11 cellular contexts compared by ENCODE assay signal in genomic region chr9:120914410-120914809, GRCh38. TPM values are rescaled to one million over a fixed set of nuclear protein-coding genes. Genes with fewer than 3 reads are reported as not detected.
DNase-seq lines count a peak whose midpoint lies in the region; ATAC-seq, FAIRE-seq and TF ChIP-seq lines count a peak whose summit lies in the region.
"Had no signal": no experiment of that assay in that cellular context is flagged by ENCODE, and none has a peak within 500 bp of the region (broad histone marks: within the 10 kb centered on the region; RNA-seq: fewer than 3 reads in every experiment).

No MANE protein-coding gene starts in this region.

- H3K27me3 ChIP-seq in CD8-positive, alpha-beta T cell (ENCODE audit: insufficient read depth, low read length): no peaks in the 10 kb centered on the region
- no peaks in the 10 kb centered on the region; a peak in 1 of 7 replicates for H3K27me3 ChIP-seq in H1 (replicated peaks in 1 of 4; ENCODE audit: control insufficient read depth in 3 of 4, extremely low read depth in 1 of 4, insufficient read depth in 3 of 4, low read length in 3 of 4)
- H3K27me3 ChIP-seq in right lobe of liver: no peaks in the 10 kb centered on the region
- H3K27me3 ChIP-seq: sigmoid colon had no signal

- H3K4me1 Mint-ChIP-seq in CD8-positive, alpha-beta T cell (ENCODE audit: low read depth): peaks cover 82% of the 10 kb centered on the region

- no peaks in the 10 kb centered on the region for H3K79me2 ChIP-seq in H1 (ENCODE audit: control insufficient read depth in 1 of 2, insufficient read depth in 2 of 2, low read length in 2 of 2)

- WGBS in H1 (ENCODE audit: extremely low coverage in 1 of 2, insufficient coverage in 1 of 2, insufficient read length in 1 of 2, insufficient replicate concordance in 2 of 2, low coverage in 1 of 2, low lambda C conversion rate in 2 of 2, missing lambda C conversion rate in 1 of 2), 2 experiments: 91% methylated on average over 4 of the region's 4 CpGs; no CpG with 5 or more reads in 1 of the 2 experiments
- 81% methylated on average over 3 of the region's 4 CpGs for WGBS in right lobe of liver (ENCODE audit: insufficient coverage, low coverage, low lambda C conversion rate, missing lambda C conversion rate)

- H3K36me3 ChIP-seq in CD8-positive, alpha-beta T cell (ENCODE audit: insufficient read depth, low read length): peaks cover 55% of the 10 kb centered on the region
- no peaks in the 10 kb centered on the region for H3K36me3 ChIP-seq in H1 (ENCODE audit: control insufficient read depth in 2 of 4, insufficient read depth in 4 of 4, low read length in 3 of 4)
- H3K36me3 ChIP-seq in right lobe of liver: no peaks in the 10 kb centered on the region

- no peaks in the 10 kb centered on the region for H3K27me3 Mint-ChIP-seq in CD8-positive, alpha-beta T cell (ENCODE audit: low read depth)

- peaks cover 86% of the 10 kb centered on the region for H3K36me3 Mint-ChIP-seq in CD8-positive, alpha-beta T cell

- peak overlapping the region; percentile 43; the same call in 1 of the 2 replicates for H2BK12ac ChIP-seq in H1 (ENCODE audit: low read depth, low read length)

- H4K5ac ChIP-seq in H1 (ENCODE audit: insufficient read length, low read depth, low read length): no peak overlapping the region

- no peak overlapping the region for H3K4me3 ChIP-seq in CD8-positive, alpha-beta T cell (ENCODE audit: low read depth, low read length)
- no peak overlapping the region for H3K4me3 ChIP-seq in H1 (ENCODE audit: extremely low read depth in 1 of 4, insufficient read depth in 2 of 4, low read depth in 3 of 4, low read length in 4 of 4)
- H3K4me3 ChIP-seq in right lobe of liver: no peak overlapping the region
- H3K4me3 ChIP-seq: sigmoid colon had no signal

- no peaks in the 10 kb centered on the region for H3K9me3 Mint-ChIP-seq in CD8-positive, alpha-beta T cell

- H3K27ac ChIP-seq in CD8-positive, alpha-beta T cell (ENCODE audit: low read depth, low read length): no peak overlapping the region
- peak overlapping the region; percentile 74 for H3K27ac ChIP-seq in VCaP
- H3K27ac ChIP-seq in H1 (ENCODE audit: low read depth, low read length): no peak overlapping the region
- no peak overlapping the region for H3K27ac ChIP-seq in right lobe of liver

- H2BK120ac ChIP-seq in H1 (replicated peaks; ENCODE audit: low read depth, low read length): no peak overlapping the region

- no peak overlapping the region for H3K18ac ChIP-seq in H1 (ENCODE audit: extremely low read depth, low read length)

- H3K27ac Mint-ChIP-seq in CD8-positive, alpha-beta T cell: peak overlapping the region; percentile 69

- H3K23ac ChIP-seq in H1 (ENCODE audit: insufficient read length): no peak overlapping the region

- no peak overlapping the region for H3K4me3 Mint-ChIP-seq in CD8-positive, alpha-beta T cell

- H2BK20ac ChIP-seq in H1 (ENCODE audit: low read length): 0 out of 2 replicates have a peak overlapping the region, but pooled peaks have one; percentile 32

- H2AFZ ChIP-seq in H1 (ENCODE audit: low read length): no peak overlapping the region

- TF ChIP-seq CTCF in CD8-positive, alpha-beta T cell (IDR thresholded peaks at IDR 0.05): no peak
- no peak for TF ChIP-seq CTCF in VCaP (conservative IDR thresholded peaks at IDR 0.05)
- TF ChIP-seq CTCF in H1 (IDR thresholded peaks at IDR 0.05; ENCODE audit: control extremely low read depth in 1 of 3, insufficient read depth in 1 of 3, low read depth in 1 of 3, low read length in 3 of 3): no peak
- TF ChIP-seq CTCF in right lobe of liver (IDR thresholded peaks at IDR 0.05): no peak

- H4K20me1 ChIP-seq in H1 (replicated peaks in 1 of 2; ENCODE audit: control insufficient read depth in 1 of 2, insufficient read depth in 2 of 2, low read length in 2 of 2): no peaks in the 10 kb centered on the region

- 0 out of 2 replicates have a peak overlapping the region, but pooled peaks have one; percentile 14 for H2BK5ac ChIP-seq in H1 (ENCODE audit: low read depth, low read length)

- intact Hi-C loops in CD8-positive, alpha-beta T cell (cut with DNase I, micrococcal nuclease): no loop called here
- intact Hi-C loops in right lobe of liver (cut with DNase I): no loop called here

- FAIRE-seq in H1 (lab: Jason Lieb, UNC): no peak
- FAIRE-seq: GM18507 had no signal

- no peak overlapping the region for H2BK15ac ChIP-seq in H1 (ENCODE audit: low read length)

- no peak overlapping the region for H3K9ac ChIP-seq in H1 (replicated peaks in 1 of 4; ENCODE audit: extremely low read depth in 1 of 4, low read depth in 3 of 4, low read length in 3 of 4)

- no peak overlapping the region for H3K4me2 ChIP-seq in H1 (ENCODE audit: insufficient read depth in 1 of 2, low read depth in 2 of 2, low read length in 2 of 2)

- no peak overlapping the region for H4K91ac ChIP-seq in H1 (replicated peaks; ENCODE audit: insufficient read length, low read length)

- H2AK5ac ChIP-seq in H1 (ENCODE audit: low read depth, low read length): no peak overlapping the region

- no peak for ATAC-seq in CD8-positive, alpha-beta T cell
- ATAC-seq in HG02642 (IDR thresholded peaks at IDR 0.05; ENCODE audit: poor library complexity, unreplicated experiment) (no peak), GM19395 (IDR thresholded peaks at IDR 0.05; ENCODE audit: unreplicated experiment) (no peak), right lobe of liver (no peak)

- TF ChIP-seq RAD21 in H1 (IDR thresholded peaks at IDR 0.05 in 1 of 2, conservative IDR thresholded peaks at IDR 0.05 in 1 of 2; ENCODE audit: low read depth in 2 of 2, low read length in 2 of 2): no peak

- H4K8ac ChIP-seq in H1 (ENCODE audit: extremely low read depth, insufficient read depth, low read length): no peak overlapping the region

- no peak overlapping the region for H3K14ac ChIP-seq in H1 (ENCODE audit: insufficient read length)

- no peak overlapping the region for H3K56ac ChIP-seq in H1 (replicated peaks; ENCODE audit: insufficient read length, low read depth, low read length)

- POLR2A ChIA-PET in CD8-positive, alpha-beta T cell (lab: Charles Lee): interaction anchor here (34.4 to 38.7 kb wide), 2 partner anchors 2 to 13 kb away, joined by 1009 read pairs; partner anchors contain the start of gene TRAF1
- POLR2A ChIA-PET in H1 (lab: Charles Lee; ENCODE audit: partially characterized antibody): no interaction called here

- TF ChIP-seq EP300 in H1 (IDR thresholded peaks at IDR 0.05; ENCODE audit: borderline replicate concordance in 1 of 2, low read depth in 2 of 2, low read length in 2 of 2): no peak

- no peaks in the 10 kb centered on the region for H3K23me2 ChIP-seq in H1 (ENCODE audit: low read depth, low read length)

- TF ChIP-seq POLR2A in H1 (IDR thresholded peaks at IDR 0.05; ENCODE audit: control extremely low read depth in 1 of 2, low read depth in 2 of 2, low read length in 2 of 2) (no peak), right lobe of liver (IDR thresholded peaks at IDR 0.05) (no peak)

- no peaks in the 10 kb centered on the region for H3K79me1 ChIP-seq in H1 (ENCODE audit: low read depth, low read length)

- DNase-seq in CD8-positive, alpha-beta T cell: no peak
- DNase-seq in H1 (ENCODE audit: low read depth in 1 of 2, low spot score in 2 of 2) (no peak), occipital lobe (lab: John Stamatoyannopoulos, UW) (peak; percentile 75), NCI-H1436 (lab: John Stamatoyannopoulos, UW) (no peak), right lobe of liver (no peak)
- DNase-seq: sigmoid colon, SW 1271 had no signal

- CTCF ChIA-PET in CD8-positive, alpha-beta T cell (lab: Charles Lee): no interaction called here
- CTCF ChIA-PET in H1 (lab: Charles Lee; ENCODE audit: partially characterized antibody): interaction anchor here (1.0 to 8.5 kb wide), 3 partner anchors 15 to 28 kb away, joined by 3 to 71 read pairs (median 4); no protein-coding TSS in a partner anchor

- H3K9me3 ChIP-seq in CD8-positive, alpha-beta T cell (ENCODE audit: low read length): no peaks in the 10 kb centered on the region
- no peaks in the 10 kb centered on the region for H3K9me3 ChIP-seq in H1 (ENCODE audit: insufficient read depth in 2 of 2, low read depth in 1 of 2, low read length in 1 of 2)
- H3K9me3 ChIP-seq in right lobe of liver: no peaks in the 10 kb centered on the region
- H3K9me3 ChIP-seq: sigmoid colon had no signal

- H3K4ac ChIP-seq in H1 (replicated peaks; ENCODE audit: insufficient read length, low read depth, low read length): no peak overlapping the region

- H3K4me1 ChIP-seq in CD8-positive, alpha-beta T cell (ENCODE audit: insufficient read depth, low read length): peaks cover 69% of the 10 kb centered on the region
- H3K4me1 ChIP-seq in H1 (replicated peaks in 1 of 4; ENCODE audit: control insufficient read depth in 3 of 4, insufficient read depth in 4 of 4, low read length in 3 of 4) (peaks cover 0 to 12% (median 8%) of the 10 kb centered on the region in 4 experiments; a peak in 5 of 7 replicates), right lobe of liver (peaks cover 0 to 6% (median 2%) of the 10 kb centered on the region in 4 donors)

TF ChIP-seq in H1, 55 proteins besides CTCF, POLR2A, EP300 and RAD21 (continues in another document):
- TF ChIP-seq KDM5A (IDR thresholded peaks at IDR 0.05; ENCODE audit: low read length) (no peak), BCL11A (IDR thresholded peaks at IDR 0.05; ENCODE audit: low read depth in 2 of 2, low read length in 2 of 2) (no peak)

RNA-seq across cellular contexts. Expression of gene TRAF1, which starts 12.2 kb away (rescaled TPM):
- total RNA-seq in CD8-positive, alpha-beta T cell: 10 to 100 TPM; 61.2 to 61.7 TPM
- 1.5 and 1.6 TPM in 2 replicates for total RNA-seq in H1 (2021; fragmentation: NEBNext Ultra II Directional; extraction: Animal tissue kit (Norgen Biotek cat#: 25700))
- polyA plus RNA-seq in H1 (2011; rRNA removed): 3.1 and 3.2 TPM in 2 replicates
- polyA plus RNA-seq in H1 (2011; cell fraction: cytosol; rRNA removed): 4.9 TPM
- polyA plus RNA-seq in H1 (2011; cell fraction: nucleus; rRNA removed): 7.4 TPM
- polyA plus RNA-seq in H1 (2012, experiment 1 of 2): 1.8 to 3.0 TPM (median 2.2 TPM) in 4 replicates
- polyA plus RNA-seq in H1 (2012, experiment 2 of 2): 0.80 TPM
- polyA plus RNA-seq in H1 (2013, experiment 1 of 2): 1.2 TPM
- 1.1 TPM for polyA plus RNA-seq in H1 (2013, experiment 2 of 2)
- polyA minus RNA-seq in H1 (2011; rRNA and poly(A)+ RNA removed): 4.5 and 4.6 TPM in 2 replicates
- 1.6 TPM for polyA minus RNA-seq in H1 (2011; cell fraction: cytosol; rRNA and poly(A)+ RNA removed)
- polyA minus RNA-seq in H1 (2011; cell fraction: nucleus; rRNA and poly(A)+ RNA removed): 6.9 TPM
- 2.5 TPM for total RNA-seq in occipital lobe
- 1 to 10 TPM in 5 of 6 experiments, under 1 TPM in 1; 0.99 to 2.5 (median 2.1) TPM for total RNA-seq in right lobe of liver

RNA-seq across cellular contexts. Expression of gene PHF19, which starts 37.4 kb away (rescaled TPM):
- total RNA-seq in CD8-positive, alpha-beta T cell: 10 to 100 TPM; 47.3 to 48.5 TPM
- total RNA-seq in H1 (2021; fragmentation: NEBNext Ultra II Directional; extraction: Animal tissue kit (Norgen Biotek cat#: 25700)): 30.2 and 31.8 TPM in 2 replicates
- polyA plus RNA-seq in H1 (2011; rRNA removed): 28.2 and 31.0 TPM in 2 replicates
- 25.8 TPM for polyA plus RNA-seq in H1 (2011; cell fraction: cytosol; rRNA removed)
- 48.1 TPM for polyA plus RNA-seq in H1 (2011; cell fraction: nucleus; rRNA removed)
- polyA plus RNA-seq in H1 (2012, experiment 1 of 2): 26.2 to 35.4 TPM (median 31.5 TPM) in 4 replicates
- 29.9 TPM for polyA plus RNA-seq in H1 (2012, experiment 2 of 2)
- polyA plus RNA-seq in H1 (2013, experiment 1 of 2): 24.5 TPM
- polyA plus RNA-seq in H1 (2013, experiment 2 of 2): 23.1 TPM
- 26.6 and 43.7 TPM in 2 replicates for polyA minus RNA-seq in H1 (2011; rRNA and poly(A)+ RNA removed)
- polyA minus RNA-seq in H1 (2011; cell fraction: cytosol; rRNA and poly(A)+ RNA removed): 16.2 TPM
- 28.2 TPM for polyA minus RNA-seq in H1 (2011; cell fraction: nucleus; rRNA and poly(A)+ RNA removed)
- total RNA-seq in occipital lobe: 4.1 TPM
- total RNA-seq in right lobe of liver: 1 to 10 TPM; 2.2 to 8.0 (median 5.2) TPM

Comparison
In these comparisons a context has a peak if more than half of its experiments do, and no peak if none do; other contexts are left out.
1. RNA of gene TRAF1, which starts 12.2 kb away (total RNA-seq): 61.2 to 61.7 TPM in CD8-positive, alpha-beta T cell; 2.5 TPM in occipital lobe (single experiment), 0.99 to 2.5 TPM in right lobe of liver and 1.5 to 1.6 TPM in H1; every median in the first group is over 10 times any median in the second.